Comparison of ENCODE assay signal across 8 cellular contexts in the genomic region with DNA sequence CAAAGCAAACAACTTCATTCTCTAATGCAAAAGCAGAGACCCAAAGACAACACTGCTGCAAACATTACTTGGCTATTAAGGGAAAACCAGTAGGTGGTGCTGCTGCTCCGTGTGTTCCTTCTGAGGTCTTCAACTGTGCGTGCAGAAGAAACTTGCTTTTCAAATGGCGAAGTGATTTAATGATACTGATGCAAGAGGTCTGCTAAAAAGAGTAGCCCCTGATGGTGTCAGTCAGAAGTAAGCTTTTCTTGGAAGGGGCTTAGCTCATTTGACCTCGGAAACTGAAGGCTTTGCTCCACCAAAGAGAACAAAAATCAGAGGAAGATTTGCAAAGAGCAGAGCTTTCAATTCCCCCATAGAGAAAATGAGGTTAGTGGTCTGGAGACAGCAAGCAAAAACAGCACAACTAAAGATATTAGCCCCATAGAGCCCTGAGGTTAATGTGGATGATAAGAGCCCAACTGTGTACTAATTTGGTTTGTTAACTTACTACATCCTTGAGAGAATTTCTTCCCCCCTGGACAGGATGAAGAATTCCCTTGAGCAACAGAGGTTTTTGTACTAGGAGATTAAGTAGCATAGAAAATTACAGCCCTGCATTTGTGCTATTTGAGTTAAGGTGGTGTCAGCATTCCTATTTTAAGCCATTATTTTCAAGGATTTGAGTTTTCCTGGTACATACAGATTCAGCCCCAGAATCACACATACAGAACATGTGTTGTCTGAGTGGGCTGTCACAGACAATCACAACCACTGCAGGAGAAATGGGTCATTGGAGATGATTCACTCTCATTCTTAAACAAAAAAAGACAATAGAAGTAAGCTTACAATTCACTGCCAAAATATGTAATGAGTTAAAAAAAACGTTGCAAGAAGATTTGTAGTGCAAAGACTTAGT.
A peak's percentile ranks its signal among the peaks of the same experiment; 100 is the strongest.
DNase-seq lines count a peak whose midpoint lies in the region; ATAC-seq and TF ChIP-seq lines count a peak whose summit lies in the region.

No MANE protein-coding gene starts in this region.

- H3K4me1 ChIP-seq in IMR-90 (ENCODE audit: control insufficient read depth, insufficient read depth, low read length), result no peaks in the 10 kb centered on the region
- no peaks in the 10 kb centered on the region for H3K4me1 ChIP-seq in PC-3 (ENCODE audit: insufficient read depth, low read length)
- H3K4me1 ChIP-seq in heart right ventricle, result peaks cover 0 to 5% (median 0%) of the 10 kb centered on the region in 9 donors

- in situ Hi-C loops in IMR-90 (cut with MboI; ENCODE audit: low sequenced_read_pairs), result no loop called here

- no peak overlapping the region for H4K91ac ChIP-seq in IMR-90 (ENCODE audit: insufficient read depth, low read depth, low read length)

- no peak overlapping the region for H2AK5ac ChIP-seq in IMR-90 (ENCODE audit: low read depth, low read length)

- no peak overlapping the region for H2BK15ac ChIP-seq in IMR-90 (ENCODE audit: low read depth, low read length)

- H3K27me3 Mint-ChIP-seq in activated naive CD4-positive, alpha-beta T cell treated with anti-CD3 and anti-CD28 coated beads, Interleukin-2, amount 10 ng/mL, durations not matched to agents 7 days and 5 days, result peaks cover 11% of the 10 kb centered on the region

- no peaks in the 10 kb centered on the region for H3K36me3 Mint-ChIP-seq in activated naive CD4-positive, alpha-beta T cell treated with anti-CD3 and anti-CD28 coated beads, Interleukin-2, amount 10 ng/mL, durations not matched to agents 7 days and 5 days

- H3K9me3 ChIP-seq in IMR-90 (ENCODE audit: control insufficient read depth, insufficient read depth, low read length) (no peaks in the 10 kb centered on the region), PC-3 (ENCODE audit: low read length) (no peaks in the 10 kb centered on the region), heart right ventricle (no peaks in the 10 kb centered on the region)

- dilution Hi-C loops in IMR-90 (cut with HindIII; ENCODE audit: low sequenced_read_pairs, unreplicated experiment), result no loop called here

- CTCF ChIA-PET in IMR-90 (lab: Yijun Ruan, JAX) (no interaction called here), PC-3 (lab: Charles Lee) (interaction anchor here (1.3 kb wide), 1 partner anchor 347 kb away, joined by 5 read pairs; no protein-coding TSS in a partner anchor)
- CTCF ChIA-PET in activated naive CD4-positive, alpha-beta T cell treated with anti-CD3 and anti-CD28 coated beads, Interleukin-2, amount 10 ng/mL, durations not matched to agents 7 days and 5 days (lab: Charles Lee), result interaction anchor here (0.7 to 2.1 kb wide), 9 partner anchors 12 to 1048 kb away, joined by 3 to 6 read pairs (median 3); no protein-coding TSS in a partner anchor

- DNase-seq in DMS153 (lab: John Stamatoyannopoulos, UW) (peak; percentile 10), GM20000 (ENCODE audit: low spot score) (peak; percentile 30), IMR-90 (peak; percentile 55), PC-3 (peak; percentile 77), heart right ventricle (peak; percentile 24 to 63), renal cortical epithelial cell (ENCODE audit: low read depth) (peak; percentile 75)
- DNase-seq in activated naive CD4-positive, alpha-beta T cell treated with anti-CD3 and anti-CD28 coated beads, Interleukin-2, amount 10 ng/mL, durations not matched to agents 7 days and 5 days, result peak; percentile 66

- H3K9me2 ChIP-seq in PC-3 (replicated peaks; ENCODE audit: low read length), result no peaks in the 10 kb centered on the region

- peak; percentile 84 for TF ChIP-seq RAD21 in IMR-90 (IDR thresholded peaks at IDR 0.05; ENCODE audit: low read length)

- no peak overlapping the region for H3K27ac Mint-ChIP-seq in activated naive CD4-positive, alpha-beta T cell treated with anti-CD3 and anti-CD28 coated beads, Interleukin-2, amount 10 ng/mL, durations not matched to agents 7 days and 5 days

- WGBS in IMR-90 (ENCODE audit: extremely low coverage in 2 of 2, insufficient read length in 1 of 2), 2 experiments, result 0% methylated on average over 2 of the region's 5 CpGs; no CpG with 5 or more reads in 1 of the 2 experiments
- 6 to 8% methylated on average over 5 of the region's 5 CpGs for WGBS in heart right ventricle, 2 donors

- 0 out of 2 replicates have a peak overlapping the region, but pooled peaks have one; percentile 30 for H3K4me2 ChIP-seq in IMR-90 (ENCODE audit: low read depth, low read length)
- H3K4me2 ChIP-seq in PC-3 (ENCODE audit: low read length), result 0 out of 2 replicates have a peak overlapping the region, but pooled peaks have one; percentile 23

- no peak overlapping the region for H3K18ac ChIP-seq in IMR-90 (ENCODE audit: low read depth, low read length)

- no peaks in the 10 kb centered on the region for H3K9me3 Mint-ChIP-seq in activated naive CD4-positive, alpha-beta T cell treated with anti-CD3 and anti-CD28 coated beads, Interleukin-2, amount 10 ng/mL, durations not matched to agents 7 days and 5 days

- H3K79me1 ChIP-seq in IMR-90 (ENCODE audit: low read depth in 1 of 2, low read length in 2 of 2), result no peaks in the 10 kb centered on the region

- no peak overlapping the region for H2AK9ac ChIP-seq in IMR-90 (replicated peaks; ENCODE audit: low read depth, low read length, poor library complexity)

- no peaks in the 10 kb centered on the region for H3F3A ChIP-seq in PC-3 (ENCODE audit: low read length, unreplicated experiment)

- H3K4me1 Mint-ChIP-seq in activated naive CD4-positive, alpha-beta T cell treated with anti-CD3 and anti-CD28 coated beads, Interleukin-2, amount 10 ng/mL, durations not matched to agents 7 days and 5 days, result no peaks in the 10 kb centered on the region

- H3K36me3 ChIP-seq in IMR-90 (ENCODE audit: control insufficient read depth, insufficient read depth, low read length), result no peaks in the 10 kb centered on the region
- no peaks in the 10 kb centered on the region for H3K36me3 ChIP-seq in PC-3 (ENCODE audit: low read depth, low read length)
- H3K36me3 ChIP-seq in heart right ventricle, result no peaks in the 10 kb centered on the region

- H3K9me1 ChIP-seq in IMR-90 (ENCODE audit: insufficient read depth, low read length), result no peaks in the 10 kb centered on the region

- no peak for TF ChIP-seq POLR2A in IMR-90 (IDR thresholded peaks at IDR 0.05; ENCODE audit: low read depth, low read length)

- H3K56ac ChIP-seq in IMR-90 (ENCODE audit: extremely low read depth, insufficient read depth, low read length), result no peak overlapping the region

- H4K5ac ChIP-seq in IMR-90 (ENCODE audit: low read depth, low read length), result no peak overlapping the region

- no TSS peak for BruUV-seq in IMR-90 (replicated peaks; lab: Mats Ljungman, UMichigan)
- BruUV-seq in PC-3 (replicated peaks; lab: Mats Ljungman, UMichigan), result no TSS peak

- no peak overlapping the region for H3K4me3 Mint-ChIP-seq in activated naive CD4-positive, alpha-beta T cell treated with anti-CD3 and anti-CD28 coated beads, Interleukin-2, amount 10 ng/mL, durations not matched to agents 7 days and 5 days

- H4K20me1 ChIP-seq in IMR-90 (ENCODE audit: insufficient read depth, low read length) (no peaks in the 10 kb centered on the region), PC-3 (ENCODE audit: low read length) (no peaks in the 10 kb centered on the region)

- TF ChIP-seq CTCF in GM20000 (IDR thresholded peaks at IDR 0.05; ENCODE audit: extremely low read depth, missing control alignments) (peak; percentile 80), IMR-90 (conservative IDR thresholded peaks at IDR 0.05; ENCODE audit: low read depth, low read length) (peak; percentile 76), PC-3 (conservative IDR thresholded peaks at IDR 0.05; ENCODE audit: low read depth, low read length) (peak; percentile 81), heart right ventricle (IDR thresholded peaks at IDR 0.05) (peak; percentile 37 to 86 (median 72))

- no peaks in the 10 kb centered on the region for H3K27me3 ChIP-seq in IMR-90 (ENCODE audit: control insufficient read depth, insufficient read depth, low read length)
- peaks cover 14% of the 10 kb centered on the region; the same call in 1 of the 2 replicates for H3K27me3 ChIP-seq in PC-3 (ENCODE audit: low read length)
- H3K27me3 ChIP-seq in heart right ventricle, result peaks cover 0 to 10% (median 0%) of the 10 kb centered on the region in 7 donors

- no peak overlapping the region for H3K4ac ChIP-seq in IMR-90 (ENCODE audit: low read depth, low read length)

- H3K14ac ChIP-seq in IMR-90 (replicated peaks; ENCODE audit: low read depth, low read length), result no peak overlapping the region

- no peak overlapping the region for H4K8ac ChIP-seq in IMR-90 (ENCODE audit: low read depth in 2 of 2, low read length in 2 of 2)

- H3K4me3 ChIP-seq in IMR-90 (ENCODE audit: insufficient read depth, low read depth, low read length) (no peak overlapping the region), PC-3 (ENCODE audit: low read length) (no peak overlapping the region), heart right ventricle (no peak overlapping the region)

- no peaks in the 10 kb centered on the region for H3K79me2 ChIP-seq in PC-3 (ENCODE audit: low read length)

- no peak overlapping the region for H2AFZ ChIP-seq in IMR-90 (replicated peaks; ENCODE audit: low read length, poor library complexity)
- no peak overlapping the region for H2AFZ ChIP-seq in PC-3 (ENCODE audit: low read length)

- H3K27ac ChIP-seq in IMR-90 (ENCODE audit: insufficient read depth, low read length), result no peak overlapping the region
- H3K27ac ChIP-seq in PC-3 (ENCODE audit: low read length), result no peak overlapping the region
- no peak overlapping the region for H3K27ac ChIP-seq in heart right ventricle

- POLR2A ChIA-PET in IMR-90 (lab: Charles Lee; ENCODE audit: unreplicated experiment) (no interaction called here), PC-3 (lab: Charles Lee; ENCODE audit: unreplicated experiment) (no interaction called here)

- intact Hi-C loops in IMR-90 (cut with micrococcal nuclease), result no loop called here
- intact Hi-C loops in PC-3 (cut with micrococcal nuclease), result loop anchor here (1.0 to 10.0 kb wide), 5 partner anchors 62 to 1482 kb away; partner anchors contain the start of gene C9orf72
- intact Hi-C loops in heart right ventricle (cut with DNase I), result loop anchor here in 7 of 10 donors (2.0 to 5.0 kb wide), 3 partner anchors 346 to 348 kb away; no protein-coding TSS in a partner anchor

- no peak overlapping the region for H3K23ac ChIP-seq in IMR-90 (ENCODE audit: low read depth, low read length)

- H3K9ac ChIP-seq in IMR-90 (ENCODE audit: low read depth, low read length), result no peak overlapping the region
- H3K9ac ChIP-seq in PC-3 (ENCODE audit: low read length), result no peak overlapping the region

- peak; percentile 68 for ATAC-seq in IMR-90 (ENCODE audit: low read depth)
- ATAC-seq in PC-3, result peak; percentile 81
- peak in 6 of 8 donors; percentile 61 to 75 (median 69) for ATAC-seq in heart right ventricle
- no peak for ATAC-seq in HG03108 (IDR thresholded peaks at IDR 0.05; ENCODE audit: unreplicated experiment)

- H2BK5ac ChIP-seq in IMR-90 (ENCODE audit: low read depth, low read length, poor library complexity, severe bottlenecking), result no peak overlapping the region

- H2BK120ac ChIP-seq in IMR-90 (ENCODE audit: low read depth, low read length), result no peak overlapping the region

- H2BK20ac ChIP-seq in IMR-90 (ENCODE audit: low read depth, low read length), result no peak overlapping the region

TF ChIP-seq in IMR-90, 13 proteins besides CTCF, POLR2A, EP300 and RAD21:
- peak; percentile 51 for TF ChIP-seq SMC3 (IDR thresholded peaks at IDR 0.05; ENCODE audit: low read depth, low read length)
- no peak for TF ChIP-seq BHLHE40 (IDR thresholded peaks at IDR 0.05; ENCODE audit: low read depth, low read length)

Comparison
In these comparisons a context has a peak if more than half of its experiments do, and no peak if none do; other contexts are left out.
1. DNase-seq: peak in every context shown above with its lines; median percentile 77 in PC-3; 75 in renal cortical epithelial cell; 66 in activated naive CD4-positive, alpha-beta T cell treated with anti-CD3 and anti-CD28 coated beads, Interleukin-2, amount 10 ng/mL, durations not matched to agents 7 days and 5 days; 55 in IMR-90; 44 in heart right ventricle; 30 in GM20000; 10 in DMS153.